Comparison of ENCODE assay signal across 19 cellular contexts in the genomic region with DNA sequence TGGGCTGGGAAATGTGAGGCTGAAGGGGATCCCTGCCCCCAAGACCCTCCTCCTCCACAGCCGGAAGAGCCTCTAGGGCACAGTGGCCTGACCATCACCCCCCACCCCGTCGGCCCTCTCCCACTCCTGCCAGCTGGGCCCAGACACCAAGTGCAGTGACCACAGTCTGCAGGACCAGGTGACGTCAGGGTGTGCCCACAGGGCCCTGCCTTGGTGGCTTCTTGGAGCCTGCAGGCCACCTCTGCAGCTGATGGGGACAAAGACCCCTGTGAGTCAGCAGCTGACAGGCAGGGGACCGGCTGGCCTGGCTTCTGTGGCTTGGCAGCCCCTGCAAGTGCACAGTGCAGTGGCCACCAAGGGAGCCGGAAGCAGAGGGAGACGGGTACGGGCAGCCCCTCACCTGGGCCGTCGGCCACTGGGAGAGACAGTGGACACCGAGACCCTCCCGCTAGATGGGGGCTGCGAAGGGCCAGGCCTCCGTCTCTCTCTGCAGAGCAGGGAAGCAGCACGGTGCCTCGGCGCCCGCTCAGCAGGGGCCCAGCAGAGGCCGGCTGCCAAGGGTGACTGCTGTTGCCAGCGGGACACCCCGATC.
A peak's percentile ranks its signal among the peaks of the same experiment; 100 is the strongest.
DNase-seq lines count a peak whose midpoint lies in the region; ATAC-seq, FAIRE-seq and TF ChIP-seq lines count a peak whose summit lies in the region.
"Had no signal": no experiment of that assay in that cellular context is flagged by ENCODE, and none has a peak within 500 bp of the region (broad histone marks: within the 10 kb centered on the region; RNA-seq: fewer than 3 reads in every experiment).

No MANE protein-coding gene starts in this region.

- peak overlapping the region; percentile 38 for H3K27ac ChIP-seq in DND-41 (ENCODE audit: low read length)
- H3K27ac ChIP-seq in K562 (ENCODE audit: extremely low read depth, low read depth, low read length) = no peak overlapping the region
- peak overlapping the region; percentile 29 for H3K27ac ChIP-seq in iPS-20b (ENCODE audit: low read length)
- no peak overlapping the region for H3K27ac ChIP-seq in psoas muscle
- H3K27ac ChIP-seq: thoracic aorta had no signal

- H3K9me3 ChIP-seq in DND-41 (ENCODE audit: insufficient read depth, low read length, severe bottlenecking) = no peaks in the 10 kb centered on the region
- H3K9me3 ChIP-seq in K562 (replicated peaks; ENCODE audit: control insufficient read depth, insufficient read depth, low read depth, low read length) = no peaks in the 10 kb centered on the region
- H3K9me3 ChIP-seq in iPS-20b (ENCODE audit: insufficient read depth, low read depth, low read length) = no peaks in the 10 kb centered on the region
- no peaks in the 10 kb centered on the region for H3K9me3 ChIP-seq in psoas muscle
- H3K9me3 ChIP-seq: thoracic aorta had no signal

- POLR2A ChIA-PET in K562 (lab: Yijun Ruan, JAX) = no interaction called here

- H3K9ac ChIP-seq in DND-41 (ENCODE audit: low read depth, low read length) (no peak overlapping the region), K562 (ENCODE audit: insufficient read depth in 1 of 2, low read depth in 2 of 2, low read length in 2 of 2) (peak overlapping the region in 1 of 2 experiments; percentile 0; a peak in 1 of 4 replicates), iPS-20b (ENCODE audit: low read depth, low read length) (no peak overlapping the region)

- H4K20me1 ChIP-seq in DND-41 (ENCODE audit: insufficient read depth, low read length) = peaks cover 24% of the 10 kb centered on the region; the same call in 1 of the 2 replicates
- H4K20me1 ChIP-seq in K562 (replicated peaks; ENCODE audit: control insufficient read depth, insufficient read depth, low read length) = no peaks in the 10 kb centered on the region

- no peaks in the 10 kb centered on the region for H3K9me1 ChIP-seq in K562 (ENCODE audit: control insufficient read depth, insufficient read depth, low read length)

- H3K4me1 ChIP-seq in DND-41 (ENCODE audit: insufficient read depth, low read length) = peaks cover 51% of the 10 kb centered on the region
- peaks cover 14 to 75% of the 10 kb centered on the region in 2 experiments for H3K4me1 ChIP-seq in K562 (replicated peaks in 1 of 2; ENCODE audit: control insufficient read depth in 2 of 2, insufficient read depth in 2 of 2, low read length in 2 of 2)
- H3K4me1 ChIP-seq in iPS-20b (ENCODE audit: insufficient read depth, low read length) = peaks cover 13% of the 10 kb centered on the region; the same call in 1 of the 2 replicates
- no peaks in the 10 kb centered on the region for H3K4me1 ChIP-seq in psoas muscle

- in situ Hi-C loops in K562 (cut with MboI) = no loop called here

- no peak for ATAC-seq in DND-41 (ENCODE audit: insufficient read depth, low read depth)
- ATAC-seq in K562 = no peak
- ATAC-seq in psoas muscle = no peak
- ATAC-seq: stimulated activated naive CD8-positive, alpha-beta T cell treated with anti-CD3 and anti-CD28 coated beads, Interleukin-15, Interleukin-2, amounts not matched to agents 100 U/mL and 50 U/mL, for 24 hours had no signal

- WGBS in K562 (ENCODE audit: insufficient coverage, low coverage, missing lambda C conversion rate) = 92% methylated on average over 11 of the region's 21 CpGs
- WGBS in psoas muscle, 3 donors = 89 to 92% (median 90%) methylated on average over 21 of the region's 21 CpGs

- H2AFZ ChIP-seq in DND-41 (ENCODE audit: low read depth, low read length) (no peak overlapping the region), K562 (ENCODE audit: low read depth, low read length) (no peak overlapping the region)

- H3K4me3 ChIP-seq in DND-41 (ENCODE audit: low read depth in 1 of 2, low read length in 2 of 2) = no peak overlapping the region
- H3K4me3 ChIP-seq in K562 = no peak overlapping the region
- no peak overlapping the region for H3K4me3 ChIP-seq in iPS-20b (ENCODE audit: low read length)
- H3K4me3 ChIP-seq in psoas muscle = no peak overlapping the region
- H3K4me3 ChIP-seq: thoracic aorta had no signal

- no peak for TF ChIP-seq RAD21 in K562 (CRISPR knock-in tag; conservative IDR thresholded peaks at IDR 0.05 in 1 of 2, IDR thresholded peaks at IDR 0.05 in 1 of 2)

- TF ChIP-seq POLR2A in K562 (conservative IDR thresholded peaks at IDR 0.05) = no peak

- no peak for FAIRE-seq in K562 (lab: Jason Lieb, UNC)
- FAIRE-seq: TTC549 had no signal

- BruUV-seq in K562 (replicated peaks; lab: Mats Ljungman, UMichigan) = no TSS peak

- intact Hi-C loops in K562 (cut with micrococcal nuclease) (no loop called here), psoas muscle (cut with DNase I) (no loop called here)

- no peak for TF ChIP-seq EP300 in K562 (IDR thresholded peaks at IDR 0.05; ENCODE audit: low read length)

- DNase-seq in DND-41 (no peak), K562 (ENCODE audit: extremely low read depth in 1 of 4, low spot score in 3 of 4) (no peak), psoas muscle (peak; percentile 10 to 48), NCI-H2227 treated with DMSO at 0.1 percent for 48 hours (lab: John Stamatoyannopoulos, UW) (no peak), NCI-H345 treated with DMSO at 0.1 percent for 48 hours (lab: John Stamatoyannopoulos, UW; ENCODE audit: unreplicated experiment) (no peak), NCI-H748 treated with DMSO at 0.1 percent for 48 hours (lab: John Stamatoyannopoulos, UW) (no peak)
- DNase-seq: activated CD4-positive, CD25-positive, alpha-beta regulatory T cell treated with anti-CD3 and anti-CD28 coated beads, Interleukin-2, amount 50 U/mL, for 72 hours; activated T-cell treated with anti-CD3 and anti-CD28 coated beads, Interleukin-2, amount 50 U/mL, for 1 hour; amniotic stem cell; GDM1; HFFc6; kidney glomerular epithelial cell; mesenchymal stem cell; NCI-H526 treated with DMSO at 0.1 percent for 48 hours; retina; stimulated activated naive CD8-positive, alpha-beta T cell treated with anti-CD3 and anti-CD28 coated beads, Interleukin-15, Interleukin-2, amounts not matched to agents 100 U/mL and 50 U/mL, for 24 hours had no signal

- H3K4me2 ChIP-seq in DND-41 (ENCODE audit: insufficient read depth, low read length) (no peak overlapping the region), K562 (ENCODE audit: insufficient read depth, low read length) (no peak overlapping the region)

- CTCF ChIA-PET in K562 (lab: Yijun Ruan, JAX; ENCODE audit: low intra/inter-chr PET ratio) = no interaction called here

- peaks cover 2% of the 10 kb centered on the region for H3K36me3 ChIP-seq in DND-41 (ENCODE audit: insufficient read depth, low read length)
- no peaks in the 10 kb centered on the region for H3K36me3 ChIP-seq in K562 (ENCODE audit: control insufficient read depth, insufficient read depth, low read length)
- no peaks in the 10 kb centered on the region for H3K36me3 ChIP-seq in iPS-20b (ENCODE audit: insufficient read depth, low read depth, low read length)
- no peaks in the 10 kb centered on the region for H3K36me3 ChIP-seq in psoas muscle (ENCODE audit: insufficient read depth in 1 of 2, low read depth in 1 of 2)
- H3K36me3 ChIP-seq: thoracic aorta had no signal

- H3K79me2 ChIP-seq in DND-41 (ENCODE audit: insufficient read depth, low read length) (peaks cover 3% of the 10 kb centered on the region), K562 (ENCODE audit: control insufficient read depth, insufficient read depth, low read length) (no peaks in the 10 kb centered on the region)

- H3K27me3 ChIP-seq in DND-41 (ENCODE audit: insufficient read depth, low read length, poor library complexity) (no peaks in the 10 kb centered on the region), K562 (ENCODE audit: control insufficient read depth in 2 of 2, insufficient read depth in 2 of 2, low read length in 2 of 2) (no peaks in the 10 kb centered on the region), iPS-20b (ENCODE audit: insufficient read depth, low read length) (no peaks in the 10 kb centered on the region), psoas muscle (ENCODE audit: insufficient read depth in 3 of 3, low read length in 2 of 3) (no peaks in the 10 kb centered on the region)

- TF ChIP-seq CTCF in DND-41 (IDR thresholded peaks at IDR 0.05; ENCODE audit: borderline replicate concordance, extremely low read depth, low read length, poor library complexity, severe bottlenecking) (no peak), K562 (IDR thresholded peaks at IDR 0.05 in 2 of 3, conservative IDR thresholded peaks at IDR 0.05 in 1 of 3; ENCODE audit: insufficient read depth in 2 of 3, low read depth in 1 of 3, low read length in 3 of 3) (no peak), psoas muscle (IDR thresholded peaks at IDR 0.05) (no peak)

TF ChIP-seq in K562, 482 proteins besides CTCF, POLR2A, EP300 and RAD21:
- TF ChIP-seq BRCA1 (IDR thresholded peaks at IDR 0.05) = no peak
- no peak for TF ChIP-seq BRCA1 (CRISPR knock-in tag; IDR thresholded peaks at IDR 0.05)
- TF ChIP-seq POLR2G (IDR thresholded peaks at IDR 0.05; ENCODE audit: low read depth, low read length) = 0 out of 2 replicates have a peak, but pooled peaks have one; percentile 26

Comparison
In these comparisons a context has a peak if more than half of its experiments do, and no peak if none do; other contexts are left out.
1. DNase-seq: peak in psoas muscle (2 of 2); none in DND-41 (single experiment), K562 (0 of 4), NCI-H2227 treated with DMSO at 0.1 percent for 48 hours (single experiment), NCI-H345 treated with DMSO at 0.1 percent for 48 hours (single experiment) and NCI-H748 treated with DMSO at 0.1 percent for 48 hours (single experiment).
2. H3K27ac ChIP-seq: peak in DND-41 (single experiment) and iPS-20b (single experiment); none in K562 (single experiment) and psoas muscle (single experiment).